ENCODE assay signal across 29 cellular contexts in the genomic region with DNA sequence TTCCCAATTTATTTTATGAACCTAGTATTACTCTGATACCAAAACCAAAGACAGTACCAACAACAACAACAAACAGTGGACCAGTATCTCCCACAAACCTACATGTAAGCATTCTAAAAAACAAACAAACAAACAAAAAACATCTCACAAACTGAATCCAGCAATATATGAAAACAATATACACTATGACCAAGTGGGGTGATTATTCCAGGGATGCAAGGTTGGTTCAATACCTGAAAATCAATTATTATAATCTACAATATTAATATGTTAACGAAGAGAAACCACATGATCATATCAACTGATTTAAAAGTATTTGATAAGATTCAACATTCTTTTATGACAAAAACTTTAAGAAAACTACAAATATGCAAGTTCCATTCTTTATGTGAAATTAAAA.
"Had no signal": no experiment of that assay in that cellular context is flagged by ENCODE, and none has a peak within 500 bp of the region (broad histone marks: within the 10 kb centered on the region; RNA-seq: fewer than 3 reads in every experiment).

No MANE protein-coding gene starts in this region.

- H3K4me1 Mint-ChIP-seq: stimulated activated effector memory CD8-positive, alpha-beta T cell treated with anti-CD3 and anti-CD28 coated beads, Interleukin-12 subunit alpha, Interleukin-12 subunit beta, amount 100 ng/mL, for 72 hours; stimulated activated memory B cell treated with anti-CD40 and anti-IgM and Interleukin-4, amounts not matched to agents 10 μg/mL and 1 μg/mL and 100 μg/mL, for 72 hours; stimulated activated naive B cell treated with anti-CD40 and anti-IgM and Interleukin-4, amounts not matched to agents 10 μg/mL and 1 μg/mL and 100 μg/mL, for 72 hours; stimulated activated naive CD8-positive, alpha-beta T cell treated with anti-CD3 and anti-CD28 coated beads, Interleukin-15, amount 100 ng/mL, for 72 hours had no signal

- H3K4me3 ChIP-seq: stomach, suprapubic skin, testis, thoracic aorta, thyroid gland, tibial artery, tibial nerve, transverse colon, upper lobe of left lung, upper lobe of right lung, uterus, vagina had no signal

- DNase-seq: stimulated activated CD4-positive, alpha-beta T cell treated with anti-CD3 and anti-CD28 coated beads, Interleukin-2, amount 100 ng/mL, for 48 hours; stimulated activated CD4-positive, alpha-beta T cell treated with anti-CD3 and anti-CD28 coated beads, Interleukin-4, amount 100 ng/mL, for 1 hour; stimulated activated CD4-positive, alpha-beta T cell treated with anti-CD3 and anti-CD28 coated beads, Interleukin-4, amount 100 ng/mL, for 24 hours; stimulated activated CD4-positive, alpha-beta T cell treated with anti-CD3 and anti-CD28 coated beads, Interleukin-4, amount 100 ng/mL, for 4 hours; stimulated activated CD8-positive, alpha-beta memory T cell treated with anti-CD3 and anti-CD28 coated beads, Interleukin-4, amount 100 ng/mL, for 48 hours; stimulated activated naive B cell treated with anti-CD40 and anti-IgM and Interleukin-4, amounts not matched to agents 10 μg/mL and 1 μg/mL and 100 μg/mL, for 72 hours; stimulated activated naive CD4-positive, alpha-beta T cell; stimulated activated naive CD4-positive, alpha-beta T cell treated with Interleukin-2 at 50 U/mL for 16 hours; stimulated activated naive CD8-positive, alpha-beta T cell treated with anti-CD3 and anti-CD28 coated beads, Interleukin-15, amount 100 ng/mL, for 72 hours; stimulated activated naive CD8-positive, alpha-beta T cell treated with anti-CD3 and anti-CD28 coated beads, Interleukin-15, Interleukin-2, amounts not matched to agents 100 U/mL and 50 U/mL, for 24 hours; stomach; substantia nigra; testis; thyroid gland; tibial artery; transverse colon; trophoblast cell; upper lobe of left lung; upper lobe of right lung; uterus had no signal

- H3K27me3 Mint-ChIP-seq: stimulated activated memory B cell treated with anti-CD40 and anti-IgM and Interleukin-4, amounts not matched to agents 10 μg/mL and 1 μg/mL and 100 μg/mL, for 72 hours; stimulated activated naive B cell treated with anti-CD40 and anti-IgM and Interleukin-4, amounts not matched to agents 10 μg/mL and 1 μg/mL and 100 μg/mL, for 72 hours; stimulated activated naive CD8-positive, alpha-beta T cell treated with anti-CD3 and anti-CD28 coated beads, Interleukin-15, amount 100 ng/mL, for 72 hours; stimulated activated naive CD8-positive, alpha-beta T cell treated with anti-CD3 and anti-CD28 coated beads, Interleukin-15, Interleukin-2, amounts not matched to agents 100 ng/mL and 50 ng/mL, for 24 hours; type B pancreatic cell had no signal

- H3K9me3 ChIP-seq: testis, thyroid gland had no signal

- H3K27ac Mint-ChIP-seq: stimulated activated effector memory CD8-positive, alpha-beta T cell treated with anti-CD3 and anti-CD28 coated beads, Interleukin-12 subunit alpha, Interleukin-12 subunit beta, amount 100 ng/mL, for 72 hours; stimulated activated memory B cell treated with anti-CD40 and anti-IgM and Interleukin-4, amounts not matched to agents 10 μg/mL and 1 μg/mL and 100 μg/mL, for 72 hours; stimulated activated naive B cell treated with anti-CD40 and anti-IgM and Interleukin-4, amounts not matched to agents 10 μg/mL and 1 μg/mL and 100 μg/mL, for 72 hours; stimulated activated naive CD8-positive, alpha-beta T cell treated with anti-CD3 and anti-CD28 coated beads, Interleukin-15, amount 100 ng/mL, for 72 hours; stimulated activated naive CD8-positive, alpha-beta T cell treated with anti-CD3 and anti-CD28 coated beads, Interleukin-15, Interleukin-2, amounts not matched to agents 100 ng/mL and 50 ng/mL, for 24 hours; type B pancreatic cell had no signal

- H3K36me3 Mint-ChIP-seq: stimulated activated effector memory CD8-positive, alpha-beta T cell treated with anti-CD3 and anti-CD28 coated beads, Interleukin-12 subunit alpha, Interleukin-12 subunit beta, amount 100 ng/mL, for 72 hours; stimulated activated memory B cell treated with anti-CD40 and anti-IgM and Interleukin-4, amounts not matched to agents 10 μg/mL and 1 μg/mL and 100 μg/mL, for 72 hours; stimulated activated naive B cell treated with anti-CD40 and anti-IgM and Interleukin-4, amounts not matched to agents 10 μg/mL and 1 μg/mL and 100 μg/mL, for 72 hours had no signal

- H3K27ac ChIP-seq: stomach, suprapubic skin, testis, thoracic aorta, thyroid gland, tibial artery, tibial nerve, transverse colon, upper lobe of left lung, upper lobe of right lung, uterus, vagina had no signal

- FAIRE-seq: urothelium cell line had no signal

- H3K36me3 ChIP-seq: stomach, suprapubic skin, thoracic aorta, thyroid gland, tibial artery, tibial nerve, transverse colon, upper lobe of left lung, upper lobe of right lung, uterus, vagina had no signal

- ATAC-seq: stimulated activated effector memory CD8-positive, alpha-beta T cell treated with anti-CD3 and anti-CD28 coated beads, Interleukin-12 subunit alpha, Interleukin-12 subunit beta, amount 100 ng/mL, for 72 hours; stimulated activated memory B cell treated with anti-CD40 and anti-IgM and Interleukin-4, amounts not matched to agents 10 μg/mL and 1 μg/mL and 100 μg/mL, for 72 hours; stimulated activated naive B cell treated with anti-CD40 and anti-IgM and Interleukin-4, amounts not matched to agents 10 μg/mL and 1 μg/mL and 100 μg/mL, for 72 hours; stimulated activated naive CD8-positive, alpha-beta T cell treated with anti-CD3 and anti-CD28 coated beads, Interleukin-15, amount 100 ng/mL, for 72 hours; stimulated activated naive CD8-positive, alpha-beta T cell treated with anti-CD3 and anti-CD28 coated beads, Interleukin-15, Interleukin-2, amounts not matched to agents 100 U/mL and 50 U/mL, for 24 hours; upper lobe of right lung had no signal

- H3K4me1 ChIP-seq: testis, transverse colon, upper lobe of left lung, upper lobe of right lung, uterus, vagina had no signal

- H3K27me3 ChIP-seq: stomach, suprapubic skin, testis, thyroid gland, tibial artery, tibial nerve, transverse colon, upper lobe of left lung, upper lobe of right lung, uterus, vagina had no signal

- H3K4me3 Mint-ChIP-seq: stimulated activated effector memory CD8-positive, alpha-beta T cell treated with anti-CD3 and anti-CD28 coated beads, Interleukin-12 subunit alpha, Interleukin-12 subunit beta, amount 100 ng/mL, for 72 hours; stimulated activated memory B cell treated with anti-CD40 and anti-IgM and Interleukin-4, amounts not matched to agents 10 μg/mL and 1 μg/mL and 100 μg/mL, for 72 hours; stimulated activated naive B cell treated with anti-CD40 and anti-IgM and Interleukin-4, amounts not matched to agents 10 μg/mL and 1 μg/mL and 100 μg/mL, for 72 hours; stimulated activated naive CD8-positive, alpha-beta T cell treated with anti-CD3 and anti-CD28 coated beads, Interleukin-15, amount 100 ng/mL, for 72 hours; stimulated activated naive CD8-positive, alpha-beta T cell treated with anti-CD3 and anti-CD28 coated beads, Interleukin-15, Interleukin-2, amounts not matched to agents 100 ng/mL and 50 ng/mL, for 24 hours; type B pancreatic cell had no signal
